ENCODE assay signal across 8 cellular contexts in genomic region chr14:103561381-103562134, GRCh38. TPM values are rescaled to one million over a fixed set of nuclear protein-coding genes. Genes with fewer than 3 reads are reported as not detected.
DNase-seq lines count a peak whose midpoint lies in the region; ATAC-seq and TF ChIP-seq lines count a peak whose summit lies in the region.

No MANE protein-coding gene starts in this region.

- ATAC-seq in GM21825 (IDR thresholded peaks at IDR 0.05; ENCODE audit: unreplicated experiment) (peak; percentile 28), omental fat pad (ENCODE audit: low FRiP score) (peak; percentile 11)

- no peaks in the 10 kb centered on the region for H3K36me3 ChIP-seq in fibroblast of lung (ENCODE audit: control insufficient read depth, insufficient read depth, low read length)

- H3K79me2 ChIP-seq in fibroblast of lung (ENCODE audit: control insufficient read depth, insufficient read depth, low read length) = peaks cover 83% of the 10 kb centered on the region

- H2AFZ ChIP-seq in fibroblast of lung (ENCODE audit: low read length) = no peak overlapping the region

- no peak for TF ChIP-seq CTCF in fibroblast of lung (conservative IDR thresholded peaks at IDR 0.05 in 1 of 2, IDR thresholded peaks at IDR 0.05 in 1 of 2; ENCODE audit: low read depth in 1 of 2, low read length in 2 of 2)
- TF ChIP-seq CTCF in omental fat pad (IDR thresholded peaks at IDR 0.05) = no peak

- H3K27ac ChIP-seq in fibroblast of lung (ENCODE audit: insufficient read depth, low read length) = peak overlapping the region; percentile 94

- peak overlapping the region; percentile 91 for H3K4me2 ChIP-seq in fibroblast of lung (ENCODE audit: extremely low read depth, insufficient read depth, low read length)

- H3K9me3 ChIP-seq in fibroblast of lung (ENCODE audit: control insufficient read depth, insufficient read depth, low read depth, low read length) = no peaks in the 10 kb centered on the region

- peak; percentile 11 for DNase-seq in GF-D8 (lab: John Stamatoyannopoulos, UW)
- DNase-seq in LoVo (ENCODE audit: low spot score) = peak; percentile 45
- DNase-seq in activated CD4-positive, alpha-beta T cell treated with anti-CD3 and anti-CD28 coated beads, Interleukin-2, amount 50 U/mL, for 1 hour = peak; percentile 15
- DNase-seq in fibroblast of lung (ENCODE audit: low read depth in 2 of 2) = peak; percentile 55 to 64
- no peak for DNase-seq in omental fat pad (ENCODE audit: low spot score)
- no peak for DNase-seq in NCI-H128 (lab: John Stamatoyannopoulos, UW; ENCODE audit: unreplicated experiment)
- no peak for DNase-seq in SHP77 (lab: John Stamatoyannopoulos, UW)

- H3K9ac ChIP-seq in fibroblast of lung (ENCODE audit: insufficient read depth, low read length) = peak overlapping the region; percentile 89

- peak overlapping the region; percentile 87 to 94 (median 90) for H3K4me3 ChIP-seq in fibroblast of lung (replicated peaks in 1 of 4; ENCODE audit: control extremely low read depth in 1 of 4, insufficient read depth in 1 of 4, low read depth in 3 of 4, low read length in 4 of 4)

- no peaks in the 10 kb centered on the region for H3K27me3 ChIP-seq in fibroblast of lung (ENCODE audit: control insufficient read depth, insufficient read depth, low read length)

- no peaks in the 10 kb centered on the region for H4K20me1 ChIP-seq in fibroblast of lung (ENCODE audit: control insufficient read depth, extremely low read depth, insufficient read depth, low read length)

- H3K4me1 ChIP-seq in fibroblast of lung (ENCODE audit: control insufficient read depth, extremely low read depth, insufficient read depth, low read length) = peaks cover 13% of the 10 kb centered on the region

RNA-seq across cellular contexts. Expression of gene BAG5, which starts 0.9 kb away (rescaled TPM):
- total RNA-seq in fibroblast of lung (25.8 and 28.8 TPM in 2 replicates), omental fat pad (10 to 100 TPM; 29.2 to 51.2 (median 42.9) TPM)
- polyA plus RNA-seq in fibroblast of lung = 14.3 and 14.9 TPM in 2 replicates
- polyA plus RNA-seq in fibroblast of lung (2012) = 14.6 and 15.8 TPM in 2 replicates
- polyA minus RNA-seq in fibroblast of lung (ENCODE audit: low replicate concordance) = 7.4 and 12.3 TPM in 2 replicates

RNA-seq across cellular contexts. Expression of gene COA8, which starts 1.2 kb away (rescaled TPM):
- total RNA-seq in fibroblast of lung = 26.4 and 32.1 TPM in 2 replicates
- 19.4 and 25.5 TPM in 2 replicates for polyA plus RNA-seq in fibroblast of lung
- 33.6 and 41.6 TPM in 2 replicates for polyA plus RNA-seq in fibroblast of lung (2012)
- polyA minus RNA-seq in fibroblast of lung (ENCODE audit: low replicate concordance) = 0.75 and 2.0 TPM in 2 replicates
- total RNA-seq in omental fat pad = 10 to 100 TPM; 15.3 to 61.5 (median 27.5) TPM

RNA-seq across cellular contexts. Expression of gene TRMT61A, which starts 32.6 kb away (rescaled TPM):
- total RNA-seq in fibroblast of lung = 10.6 and 11.0 TPM in 2 replicates
- 4.2 and 5.0 TPM in 2 replicates for polyA plus RNA-seq in fibroblast of lung
- polyA plus RNA-seq in fibroblast of lung (2012) = 8.9 and 11.7 TPM in 2 replicates
- 3.9 and 5.7 TPM in 2 replicates for polyA minus RNA-seq in fibroblast of lung (ENCODE audit: low replicate concordance)
- 10 to 100 TPM; 12.4 to 36.0 (median 15.1) TPM for total RNA-seq in omental fat pad

RNA-seq across cellular contexts. Expression of gene CKB, which starts 38.9 kb away (rescaled TPM):
- total RNA-seq in fibroblast of lung (69.9 and 136 TPM in 2 replicates), omental fat pad (100 to 1,000 TPM; 173 to 275 (median 217) TPM)
- 57.2 and 65.2 TPM in 2 replicates for polyA plus RNA-seq in fibroblast of lung
- 191 and 207 TPM in 2 replicates for polyA plus RNA-seq in fibroblast of lung (2012)
- 46.1 and 82.3 TPM in 2 replicates for polyA minus RNA-seq in fibroblast of lung (ENCODE audit: low replicate concordance)

Comparison
In these comparisons a context has a peak if more than half of its experiments do, and no peak if none do; other contexts are left out.
1. DNase-seq: peak in GF-D8 (single experiment), LoVo (single experiment), activated CD4-positive, alpha-beta T cell treated with anti-CD3 and anti-CD28 coated beads, Interleukin-2, amount 50 U/mL, for 1 hour (single experiment) and fibroblast of lung (2 of 2); none in omental fat pad (single experiment), NCI-H128 (single experiment) and SHP77 (0 of 2).